9 cellular contexts compared by ENCODE assay signal in the genomic region with DNA sequence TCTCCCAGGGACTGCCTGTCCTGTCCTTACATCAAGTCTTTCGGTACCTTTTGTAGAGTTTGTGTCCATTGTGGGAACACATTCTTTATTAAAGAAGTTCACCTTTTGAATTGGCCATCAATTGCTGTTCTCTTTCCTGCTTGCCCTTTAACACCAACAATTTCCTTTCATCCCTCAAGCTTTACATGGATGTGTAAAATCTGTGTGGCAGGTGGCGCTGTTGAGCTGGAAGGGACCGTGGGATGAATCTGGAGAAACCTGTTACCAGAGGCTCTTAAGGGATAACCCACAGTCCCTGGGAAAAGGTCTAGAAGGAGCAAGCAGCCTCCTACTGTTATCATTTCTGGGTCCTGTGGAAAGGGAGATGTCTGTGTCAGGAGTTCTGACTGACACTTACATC. TPM values are rescaled to one million over a fixed set of nuclear protein-coding genes. Genes with fewer than 3 reads are reported as not detected.
DNase-seq lines count a peak whose midpoint lies in the region; ATAC-seq and TF ChIP-seq lines count a peak whose summit lies in the region.
"Had no signal": no experiment of that assay in that cellular context is flagged by ENCODE, and none has a peak within 500 bp of the region (broad histone marks: within the 10 kb centered on the region; RNA-seq: fewer than 3 reads in every experiment).

No MANE protein-coding gene starts in this region.

- H3K4me3 Mint-ChIP-seq in activated naive CD4-positive, alpha-beta T cell treated with anti-CD3 and anti-CD28 coated beads, Interleukin-2, amount 10 ng/mL, durations not matched to agents 7 days and 5 days, result no peak overlapping the region

- H3K27ac ChIP-seq in SK-N-SH (ENCODE audit: low read depth in 2 of 2, low read length in 1 of 2) (no peak overlapping the region), trophoblast cell (ENCODE audit: low read depth, low read length) (no peak overlapping the region), aorta (ENCODE audit: low read depth in 1 of 2, low read length in 2 of 2) (no peak overlapping the region)

- no peaks in the 10 kb centered on the region for H3K9me2 ChIP-seq in SK-N-SH

- H3K9ac ChIP-seq in SK-N-SH (no peak overlapping the region), trophoblast cell (ENCODE audit: low read length) (no peak overlapping the region)

- H3K4me1 Mint-ChIP-seq in activated naive CD4-positive, alpha-beta T cell treated with anti-CD3 and anti-CD28 coated beads, Interleukin-2, amount 10 ng/mL, durations not matched to agents 7 days and 5 days, result peaks cover 8% of the 10 kb centered on the region

- no peak overlapping the region for H2BK5ac ChIP-seq in trophoblast cell (ENCODE audit: low read depth, low read length, poor library complexity)

- no peaks in the 10 kb centered on the region for H3K9me3 Mint-ChIP-seq in activated naive CD4-positive, alpha-beta T cell treated with anti-CD3 and anti-CD28 coated beads, Interleukin-2, amount 10 ng/mL, durations not matched to agents 7 days and 5 days

- H2BK120ac ChIP-seq in trophoblast cell (ENCODE audit: insufficient read depth, low read length, poor library complexity), result no peak overlapping the region

- TF ChIP-seq EP300 in SK-N-SH (IDR thresholded peaks at IDR 0.05; ENCODE audit: borderline replicate concordance in 1 of 2, low read depth in 1 of 2, low read length in 1 of 2), result no peak

- no peak overlapping the region for H2BK12ac ChIP-seq in trophoblast cell (ENCODE audit: low read length)

- no peak overlapping the region for H2AK5ac ChIP-seq in trophoblast cell (ENCODE audit: low read length)

- intact Hi-C loops in aorta (cut with DNase I), result no loop called here

- H3K23ac ChIP-seq in trophoblast cell (ENCODE audit: low read length), result no peak overlapping the region

- peak; percentile 76 for TF ChIP-seq RAD21 in SK-N-SH (IDR thresholded peaks at IDR 0.05; ENCODE audit: low read length)

- H3K14ac ChIP-seq in trophoblast cell (ENCODE audit: low read length), result no peak overlapping the region

- no peak overlapping the region for H3K4me3 ChIP-seq in NB4 (ENCODE audit: low read depth, low read length)
- H3K4me3 ChIP-seq in SK-N-SH (ENCODE audit: low read depth in 2 of 2, low read length in 1 of 2), result no peak overlapping the region
- no peak overlapping the region for H3K4me3 ChIP-seq in trophoblast cell (ENCODE audit: low read depth, low read length)
- no peak overlapping the region for H3K4me3 ChIP-seq in aorta (ENCODE audit: low read length in 2 of 2)

- peak; percentile 78 for DNase-seq in NB4 (ENCODE audit: low read depth)
- peak; percentile 71 for DNase-seq in SK-N-SH
- peak; percentile 81 for DNase-seq in activated naive CD4-positive, alpha-beta T cell treated with anti-CD3 and anti-CD28 coated beads, Interleukin-2, amount 10 ng/mL, durations not matched to agents 7 days and 5 days
- DNase-seq in glomerular endothelial cell (ENCODE audit: extremely low read depth, low read depth, low spot score), result peak; percentile 57
- DNase-seq in trophoblast cell, result peak; percentile 86 to 96
- DNase-seq in aorta, result peak; percentile 86 to 92
- DNase-seq in mesenteric fat pad (ENCODE audit: low spot score), result no peak

- H3K27me3 ChIP-seq in SK-N-SH (ENCODE audit: insufficient read depth), result peaks cover 10% of the 10 kb centered on the region; the same call in 1 of the 2 replicates
- H3K27me3 ChIP-seq in trophoblast cell (ENCODE audit: insufficient read depth, low read length), result no peaks in the 10 kb centered on the region
- H3K27me3 ChIP-seq in aorta (ENCODE audit: control insufficient read depth in 1 of 2, insufficient read depth in 2 of 2, low read length in 1 of 2), result no peaks in the 10 kb centered on the region

- CTCF ChIA-PET in SK-N-SH (lab: Yijun Ruan, JAX), result interaction anchor here (0.6 to 2.1 kb wide), 27 partner anchors 10 to 304 kb away, joined by 3 to 8 read pairs (median 4); no protein-coding TSS in a partner anchor
- CTCF ChIA-PET in activated naive CD4-positive, alpha-beta T cell treated with anti-CD3 and anti-CD28 coated beads, Interleukin-2, amount 10 ng/mL, durations not matched to agents 7 days and 5 days (lab: Charles Lee), result interaction anchor here (0.7 to 2.8 kb wide), 10 partner anchors 17 to 299 kb away, joined by 3 to 14 read pairs (median 3); no protein-coding TSS in a partner anchor

- H3K4me1 ChIP-seq in SK-N-SH (ENCODE audit: control insufficient read depth in 1 of 2, insufficient read depth in 2 of 2, low read depth in 1 of 2, low read length in 1 of 2) (no peaks in the 10 kb centered on the region), trophoblast cell (ENCODE audit: control insufficient read depth in 1 of 2, insufficient read depth in 2 of 2, low read length in 2 of 2) (peaks cover 0 to 2% of the 10 kb centered on the region in 2 experiments), aorta (ENCODE audit: control insufficient read depth in 1 of 2, insufficient read depth in 2 of 2, low read length in 2 of 2) (no peaks in the 10 kb centered on the region)

- ATAC-seq in aorta (ENCODE audit: low FRiP score), result peak; percentile 79

- no peak for TF ChIP-seq POLR2A in NB4 (IDR thresholded peaks at IDR 0.05; ENCODE audit: extremely low read depth, insufficient read length)

- H3K9me3 ChIP-seq in SK-N-SH (no peaks in the 10 kb centered on the region), trophoblast cell (ENCODE audit: insufficient read depth, low read depth, low read length) (no peaks in the 10 kb centered on the region), aorta (ENCODE audit: control insufficient read depth, low read length) (no peaks in the 10 kb centered on the region)

- H3K79me1 ChIP-seq in trophoblast cell (ENCODE audit: low read length), result no peaks in the 10 kb centered on the region

- H4K91ac ChIP-seq in trophoblast cell (ENCODE audit: low read depth, low read length), result no peak overlapping the region

- 0% methylated on average over 3 of the region's 3 CpGs for WGBS in SK-N-SH (ENCODE audit: low lambda C conversion rate)
- WGBS in trophoblast cell (ENCODE audit: extremely low coverage, insufficient coverage, insufficient read length), result no CpG with 5 or more reads among the region's 3 CpGs
- WGBS in aorta, 2 donors, result 1 to 4% methylated on average over 3 of the region's 3 CpGs

- no peaks in the 10 kb centered on the region for H3F3A ChIP-seq in SK-N-SH (replicated peaks; ENCODE audit: insufficient read depth)

- H3K36me3 Mint-ChIP-seq in activated naive CD4-positive, alpha-beta T cell treated with anti-CD3 and anti-CD28 coated beads, Interleukin-2, amount 10 ng/mL, durations not matched to agents 7 days and 5 days, result no peaks in the 10 kb centered on the region

- no peak overlapping the region for H4K12ac ChIP-seq in trophoblast cell (ENCODE audit: low read depth, low read length)

- H4K20me1 ChIP-seq in SK-N-SH (ENCODE audit: insufficient read depth), result no peaks in the 10 kb centered on the region

- H3K36me3 ChIP-seq in SK-N-SH (replicated peaks in 1 of 2; ENCODE audit: control insufficient read depth in 1 of 2, insufficient read depth in 2 of 2, low read length in 1 of 2), result no peaks in the 10 kb centered on the region
- no peaks in the 10 kb centered on the region for H3K36me3 ChIP-seq in trophoblast cell (ENCODE audit: control insufficient read depth in 1 of 2, insufficient read depth in 2 of 2, low read length in 2 of 2)
- no peaks in the 10 kb centered on the region for H3K36me3 ChIP-seq in aorta (ENCODE audit: control insufficient read depth in 1 of 2, insufficient read depth in 2 of 2, low read length in 1 of 2)

- H4K8ac ChIP-seq in trophoblast cell (ENCODE audit: low read depth, low read length), result no peak overlapping the region

- no peak overlapping the region for H3K18ac ChIP-seq in trophoblast cell (ENCODE audit: low read length)

- no peak overlapping the region for H3K4me2 ChIP-seq in SK-N-SH
- H3K4me2 ChIP-seq in trophoblast cell (ENCODE audit: low read length), result no peak overlapping the region

- H3K27me3 Mint-ChIP-seq in activated naive CD4-positive, alpha-beta T cell treated with anti-CD3 and anti-CD28 coated beads, Interleukin-2, amount 10 ng/mL, durations not matched to agents 7 days and 5 days, result peaks cover 23% of the 10 kb centered on the region

- H2AFZ ChIP-seq in SK-N-SH (ENCODE audit: low read depth), result no peak overlapping the region
- H2AFZ ChIP-seq in trophoblast cell (ENCODE audit: insufficient read depth, low read length, poor library complexity), result no peak overlapping the region

- H3K4ac ChIP-seq in trophoblast cell (ENCODE audit: low read depth, low read length), result no peak overlapping the region

- no peak overlapping the region for H3K27ac Mint-ChIP-seq in activated naive CD4-positive, alpha-beta T cell treated with anti-CD3 and anti-CD28 coated beads, Interleukin-2, amount 10 ng/mL, durations not matched to agents 7 days and 5 days

- TF ChIP-seq CTCF in GM12874 (IDR thresholded peaks at IDR 0.05; ENCODE audit: insufficient read depth, low read depth, low read length), result peak; percentile 68
- peak; percentile 87 for TF ChIP-seq CTCF in NB4 (IDR thresholded peaks at IDR 0.05; ENCODE audit: low read depth, low read length)
- peak; percentile 85 for TF ChIP-seq CTCF in SK-N-SH (IDR thresholded peaks at IDR 0.05)

- POLR2A ChIA-PET in SK-N-SH (lab: Yijun Ruan, JAX), result no interaction called here

- H3K79me2 ChIP-seq in SK-N-SH (ENCODE audit: insufficient read depth) (no peaks in the 10 kb centered on the region), trophoblast cell (ENCODE audit: control insufficient read depth, insufficient read depth, low read length, poor library complexity) (no peaks in the 10 kb centered on the region)

TF ChIP-seq in SK-N-SH, 30 proteins besides CTCF, POLR2A, EP300 and RAD21:
- no peak for TF ChIP-seq CHD2 (IDR thresholded peaks at IDR 0.05; ENCODE audit: low read length, partially characterized antibody)
- 0 out of 2 replicates have a peak, but pooled peaks have one; percentile 29 for TF ChIP-seq RCOR1 (IDR thresholded peaks at IDR 0.05; ENCODE audit: low read length)
- TF ChIP-seq SMC3 (IDR thresholded peaks at IDR 0.05; ENCODE audit: low read depth, low read length), result peak; percentile 70

RNA-seq across cellular contexts. Expression of a gene that starts 7.9 kb away (rescaled TPM):
- 6.0 and 9.0 TPM in 2 replicates for polyA plus RNA-seq in SK-N-SH (2012; rRNA removed)
- polyA plus RNA-seq in SK-N-SH (2012; cell fraction: cytosol; rRNA removed), result 7.5 and 10.4 TPM in 2 replicates
- 10.3 and 22.5 TPM in 2 replicates for polyA plus RNA-seq in SK-N-SH (2012; cell fraction: nucleus; rRNA removed)
- total RNA-seq in glomerular endothelial cell, result 20.0 and 24.2 TPM in 2 replicates
- 22.6 and 23.8 TPM in 2 replicates for polyA plus RNA-seq in trophoblast cell (2013)
- total RNA-seq in aorta, result 10 to 100 TPM; 20.2 to 24.7 TPM
- 10 to 100 TPM in 1 of 2 donors, 1 to 10 TPM in 1; 6.5 to 12.0 TPM for polyA plus RNA-seq in aorta
- total RNA-seq in mesenteric fat pad, result 9.1 TPM

RNA-seq across cellular contexts. Expression of a gene that starts 30.0 kb away (rescaled TPM):
- not detected in 2 replicates for polyA plus RNA-seq in SK-N-SH (2012; rRNA removed)
- not detected in 2 replicates for polyA plus RNA-seq in SK-N-SH (2012; cell fraction: cytosol; rRNA removed)
- not detected in 2 replicates for polyA plus RNA-seq in SK-N-SH (2012; cell fraction: nucleus; rRNA removed)
- total RNA-seq in glomerular endothelial cell, result not detected in 2 replicates
- not detected in 2 replicates for polyA plus RNA-seq in trophoblast cell (2013)
- total RNA-seq in aorta, result under 1 TPM; 0.29 to 0.30 TPM
- polyA plus RNA-seq in aorta, result 1 to 10 TPM in 1 of 2 donors, not detected in 1; 2.0 TPM
- total RNA-seq in mesenteric fat pad, result 0.96 TPM
- total RNA-seq: mononuclear cell had no signal
